6 cellular contexts compared by ENCODE assay signal in genomic region chr11:89061839-89062238, GRCh38. TPM values are rescaled to one million over a fixed set of nuclear protein-coding genes. Genes with fewer than 3 reads are reported as not detected.
"Had no signal": no experiment of that assay in that cellular context is flagged by ENCODE, and none has a peak within 500 bp of the region (broad histone marks: within the 10 kb centered on the region; RNA-seq: fewer than 3 reads in every experiment).

No MANE protein-coding gene starts in this region.

RNA-seq across cellular contexts. Expression of gene GRM5, which starts 3.9 kb away (rescaled TPM):
- total RNA-seq: activated CD4-positive, alpha-beta T cell treated with anti-CD3 and anti-CD28 coated beads, Interleukin-2, amount 10 ng/mL, durations not matched to agents 7 days and 5 days; activated naive CD4-positive, alpha-beta T cell treated with anti-CD3 and anti-CD28 coated beads, Interleukin-2, amount 50 U/mL, for 72 hours; activated T-cell treated with anti-CD3 and anti-CD28 coated beads, Interleukin-2, amount 50 U/mL, for 72 hours; lower leg skin; psoas muscle; suprapubic skin had no signal
